Comparison of ENCODE assay signal across 26 cellular contexts in genomic region chr13:76773695-76774094, GRCh38.
"Had no signal": no experiment of that assay in that cellular context is flagged by ENCODE, and none has a peak within 500 bp of the region (broad histone marks: within the 10 kb centered on the region; RNA-seq: fewer than 3 reads in every experiment).

No MANE protein-coding gene starts in this region.

- H3K36me3 ChIP-seq: adrenal gland, ascending aorta, cardiac muscle cell, colonic mucosa, gastroesophageal sphincter, ovary, right lobe of liver, thyroid gland, upper lobe of left lung had no signal

- H3K9me3 ChIP-seq: adrenal gland, ascending aorta, colonic mucosa, gastroesophageal sphincter, ovary, right lobe of liver, thyroid gland, upper lobe of left lung had no signal

- H3K4me1 ChIP-seq: adrenal gland, ascending aorta, colonic mucosa, gastroesophageal sphincter, right lobe of liver, thyroid gland, upper lobe of left lung had no signal

- DNase-seq: activated CD4-positive, alpha-beta T cell treated with anti-CD3 and anti-CD28 coated beads for 4 hours; activated CD4-positive, alpha-beta T cell treated with anti-CD3 and anti-CD28 coated beads, Interleukin-2, amount 50 U/mL, for 4 hours; activated naive CD4-positive, alpha-beta T cell; activated T-cell treated with anti-CD3 and anti-CD28 coated beads for 4 hours; activated T-cell treated with anti-CD3 and anti-CD28 coated beads, Interleukin-2, amount 50 U/mL, for 72 hours; adrenal gland; cerebellar nuclear complex; colonic mucosa; dorsolateral prefrontal cortex; effector memory CD4-positive, alpha-beta T cell; hippocampal formation; left cardiac atrium; left ventricle myocardium superior; naive B cell; ovary; right lobe of liver; stimulated activated CD4-positive, alpha-beta T cell treated with anti-CD3 and anti-CD28 coated beads, Interleukin-12 subunit alpha, Interleukin-12 subunit beta, amount 100 ng/mL, for 4 hours; stimulated activated CD4-positive, alpha-beta T cell treated with anti-CD3 and anti-CD28 coated beads, Interleukin-4, amount 100 ng/mL, for 24 hours; substantia nigra; thyroid gland; upper lobe of left lung had no signal

- H3K4me3 ChIP-seq: adrenal gland, ascending aorta, cardiac muscle cell, colonic mucosa, dorsolateral prefrontal cortex, gastroesophageal sphincter, ovary, right lobe of liver, skin epidermis, thyroid gland, upper lobe of left lung had no signal

- H3K27ac ChIP-seq: adrenal gland, ascending aorta, cardiac muscle cell, colonic mucosa, dorsolateral prefrontal cortex, gastroesophageal sphincter, ovary, right lobe of liver, thyroid gland, upper lobe of left lung, VCaP had no signal

- H3K27me3 ChIP-seq: adrenal gland, ascending aorta, cardiac muscle cell, colonic mucosa, dorsolateral prefrontal cortex, gastroesophageal sphincter, ovary, right lobe of liver, thyroid gland, upper lobe of left lung had no signal
